ENCODE assay signal across 8 cellular contexts in the genomic region with DNA sequence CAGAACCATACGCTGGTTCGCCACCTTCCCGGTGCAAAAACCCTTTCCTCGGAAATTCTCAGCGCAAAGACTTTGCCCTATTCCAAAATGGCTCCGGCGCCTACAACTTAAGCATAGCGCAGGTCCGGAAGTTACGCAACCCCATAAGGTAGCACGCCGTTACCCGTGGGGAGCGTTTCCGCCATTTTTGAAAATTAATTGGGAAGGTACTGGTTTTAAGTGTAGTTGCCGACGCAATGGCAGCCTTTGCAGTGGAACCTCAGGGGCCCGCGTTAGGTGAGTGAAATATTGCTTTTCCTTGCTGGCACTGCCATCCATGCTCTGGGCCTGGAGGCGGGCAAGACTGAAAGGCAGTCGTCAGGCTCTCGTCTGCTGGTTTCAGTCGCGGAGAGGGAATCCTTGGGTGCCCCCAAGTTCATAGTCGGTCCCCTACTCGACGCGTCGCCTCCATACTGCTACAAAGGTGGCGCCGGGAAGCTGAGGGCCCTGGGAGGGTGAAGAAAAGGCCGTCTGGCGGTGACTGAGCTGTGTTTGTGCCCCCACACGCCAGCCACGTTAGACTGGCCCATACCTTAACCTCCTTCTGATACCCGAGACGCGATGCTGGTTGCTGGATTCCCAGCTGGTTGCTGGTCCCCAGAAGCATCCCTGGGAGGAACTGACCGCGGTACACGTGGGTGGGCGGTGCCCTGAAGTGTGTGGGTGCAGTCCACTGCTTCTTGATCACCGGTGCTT. TPM values are rescaled to one million over a fixed set of nuclear protein-coding genes. Genes with fewer than 3 reads are reported as not detected.
DNase-seq lines count a peak whose midpoint lies in the region; ATAC-seq and TF ChIP-seq lines count a peak whose summit lies in the region.

NUP35 (plus strand) TSS at position 222 of the 735 bp plus-strand sequence; CDS start at position 237, 15 bp downstream.

- H3K4me2 ChIP-seq in KMS-11: peak within 1 kb of the TSS; percentile 62

- no peaks in the 10 kb centered on the region for H3K9me3 ChIP-seq in Peyer's patch
- H3K9me3 ChIP-seq in esophagus muscularis mucosa: no peaks in the 10 kb centered on the region
- no peaks in the 10 kb centered on the region for H3K9me3 ChIP-seq in muscle layer of duodenum (ENCODE audit: control insufficient read depth in 1 of 2, low read length in 2 of 2)

- intact Hi-C loops in esophagus muscularis mucosa (cut with DNase I): loop anchor here (5.0 to 10.0 kb wide), 2 partner anchors 37 to 360 kb away; no protein-coding TSS in a partner anchor

- peaks cover 20% of the 10 kb centered on the region for H3K4me1 ChIP-seq in KMS-11 (ENCODE audit: low read depth, poor library complexity, severe bottlenecking)
- H3K4me1 ChIP-seq in Peyer's patch: peaks cover 0 to 15% (median 0%) of the 10 kb centered on the region in 4 donors
- peaks cover 5 to 21% (median 14%) of the 10 kb centered on the region in 4 donors for H3K4me1 ChIP-seq in esophagus muscularis mucosa
- peaks cover 9 to 16% of the 10 kb centered on the region in 2 donors for H3K4me1 ChIP-seq in muscle layer of duodenum (ENCODE audit: control insufficient read depth in 1 of 2, insufficient read depth in 2 of 2, low read length in 2 of 2)

- peaks cover 47% of the 10 kb centered on the region for H3K79me2 ChIP-seq in KMS-11 (ENCODE audit: insufficient read depth, low read depth)

- under 1% methylated on average over 18 of the region's 43 CpGs for WGBS in esophagus muscularis mucosa

- H3K27ac ChIP-seq in KMS-11: peak within 1 kb of the TSS; percentile 93
- peak within 1 kb of the TSS; percentile 77 to 87 (median 82) for H3K27ac ChIP-seq in Peyer's patch
- H3K27ac ChIP-seq in esophagus muscularis mucosa (replicated peaks in 1 of 4): peak within 1 kb of the TSS; percentile 86 to 91 (median 88)
- H3K27ac ChIP-seq in muscle layer of duodenum (ENCODE audit: low read length): peak within 1 kb of the TSS; percentile 89

- H3K36me3 ChIP-seq in KMS-11 (ENCODE audit: insufficient read depth): 0 out of 2 replicates have a peak, but pooled peaks cover 4% of the 10 kb centered on the region
- H3K36me3 ChIP-seq in Peyer's patch: no peaks in the 10 kb centered on the region
- H3K36me3 ChIP-seq in esophagus muscularis mucosa: peaks cover 0 to 8% (median 0%) of the 10 kb centered on the region in 4 donors
- no peaks in the 10 kb centered on the region for H3K36me3 ChIP-seq in muscle layer of duodenum (ENCODE audit: control insufficient read depth in 1 of 2, insufficient read depth in 2 of 2, low read length in 2 of 2)

- H3K9ac ChIP-seq in KMS-11: peak within 1 kb of the TSS; percentile 89

- TF ChIP-seq CTCF in KMS-11 (conservative IDR thresholded peaks at IDR 0.05; ENCODE audit: low read depth, low read length) (no peak), Peyer's patch (IDR thresholded peaks at IDR 0.05) (no peak), esophagus muscularis mucosa (IDR thresholded peaks at IDR 0.05) (no peak)

- H3K4me3 ChIP-seq in KMS-11 (IDR thresholded peaks at IDR 0.05; ENCODE audit: insufficient read depth, low read depth, low read length) (peak within 1 kb of the TSS; percentile 78), Peyer's patch (peak within 1 kb of the TSS; percentile 54 to 86 (median 68)), esophagus muscularis mucosa (peak within 1 kb of the TSS; percentile 76 to 93 (median 84)), muscle layer of duodenum (ENCODE audit: low read depth in 1 of 2, low read length in 2 of 2) (peak within 1 kb of the TSS; percentile 98 to 100)

- DNase-seq in DMS53 treated with DMSO at 0.1 percent for 48 hours (lab: John Stamatoyannopoulos, UW; ENCODE audit: unreplicated experiment): peak; percentile 99
- DNase-seq in Peyer's patch: peak; percentile 77 to 94 (median 82)
- DNase-seq in activated T-cell treated with anti-CD3 and anti-CD28 coated beads, Interleukin-2, amount 50 U/mL, for 48 hours: peak; percentile 87 to 90
- DNase-seq in esophagus muscularis mucosa (ENCODE audit: extremely low spot score): peak; percentile 96
- peak; percentile 71 to 82 for DNase-seq in stimulated activated CD8-positive, alpha-beta memory T cell treated with anti-CD3 and anti-CD28 coated beads, Interleukin-7, amount 100 ng/mL, for 4 hours (ENCODE audit: low read depth in 2 of 2)

- TF ChIP-seq POLR2A in Peyer's patch (IDR thresholded peaks at IDR 0.05): no peak
- no peak for TF ChIP-seq POLR2A in esophagus muscularis mucosa (IDR thresholded peaks at IDR 0.05; ENCODE audit: low read depth)

- peak; percentile 89 for ATAC-seq in GM21737 (IDR thresholded peaks at IDR 0.05; ENCODE audit: unreplicated experiment)

- H4K20me1 ChIP-seq in KMS-11 (ENCODE audit: insufficient read depth): no peaks in the 10 kb centered on the region

- TF ChIP-seq EP300 in esophagus muscularis mucosa (IDR thresholded peaks at IDR 0.05): no peak

- peak within 1 kb of the TSS; percentile 89 for H2AFZ ChIP-seq in KMS-11 (ENCODE audit: low read depth)

- H3K27me3 ChIP-seq in KMS-11 (ENCODE audit: insufficient read depth, low read depth): no peaks in the 10 kb centered on the region
- H3K27me3 ChIP-seq in Peyer's patch: no peaks in the 10 kb centered on the region
- H3K27me3 ChIP-seq in esophagus muscularis mucosa: no peaks in the 10 kb centered on the region
- no peaks in the 10 kb centered on the region for H3K27me3 ChIP-seq in muscle layer of duodenum (ENCODE audit: low read depth, low read length)

RNA-seq across cellular contexts. Expression of gene NUP35, which starts in this region (rescaled TPM):
- 10 to 100 TPM in 2 of 4 donors, 1 to 10 TPM in 2; 5.2 to 13.7 (median 11.2) TPM for total RNA-seq in Peyer's patch
- 10 to 100 TPM in 3 of 4 donors, 1 to 10 TPM in 1; 7.6 to 11.6 (median 10.7) TPM for total RNA-seq in esophagus muscularis mucosa

Comparison
In these comparisons a context has a peak if more than half of its experiments do, and no peak if none do; other contexts are left out.
1. Peak in every context shown above with its lines: DNase-seq, ATAC-seq, H3K4me3 ChIP-seq and H3K27ac ChIP-seq.